ENCODE assay signal across 1 cellular context in genomic region chr15:93987068-93987467, GRCh38.
A peak's percentile ranks its signal among the peaks of the same experiment; 100 is the strongest.
TF ChIP-seq lines count a peak whose summit lies in the region.

No MANE protein-coding gene starts in this region.

TF ChIP-seq in GM12878, 131 proteins besides CTCF, POLR2A, EP300 and RAD21:
- TF ChIP-seq ZBTB40 (IDR thresholded peaks at IDR 0.05; ENCODE audit: borderline replicate concordance) = 0 out of 2 replicates have a peak, but pooled peaks have one; percentile 0
- no peak for TF ChIP-seq NFXL1 (IDR thresholded peaks at IDR 0.05; ENCODE audit: borderline replicate concordance)
- no peak for TF ChIP-seq TCF12 (IDR thresholded peaks at IDR 0.05; ENCODE audit: low read depth, low read length)
TF ChIP-seq in GM12878: peak in this region for 1.
